In genomic region chr16:26050489-26050888, GRCh38 we compare ENCODE assay signal across 28 cellular contexts.
A peak's percentile ranks its signal among the peaks of the same experiment; 100 is the strongest.
DNase-seq lines count a peak whose midpoint lies in the region; ATAC-seq and TF ChIP-seq lines count a peak whose summit lies in the region.
"Had no signal": no experiment of that assay in that cellular context is flagged by ENCODE, and none has a peak within 500 bp of the region (broad histone marks: within the 10 kb centered on the region; RNA-seq: fewer than 3 reads in every experiment).

No MANE protein-coding gene starts in this region.

- WGBS in iPS DF 6.9 (ENCODE audit: insufficient coverage, insufficient read length): no CpG with 5 or more reads among the region's 9 CpGs
- WGBS in esophagus squamous epithelium, 2 donors: 39 to 57% methylated on average over 9 of the region's 9 CpGs

- CTCF ChIA-PET in CD4-positive, alpha-beta T cell (lab: Charles Lee): no interaction called here

- POLR2A ChIA-PET in CD4-positive, alpha-beta T cell (lab: Charles Lee): no interaction called here

- H3K4me1 ChIP-seq in iPS DF 6.9 (ENCODE audit: control insufficient read depth, insufficient read depth, low read length): peaks cover 12% of the 10 kb centered on the region; the same call in 1 of the 2 replicates
- H3K4me1 ChIP-seq in esophagus squamous epithelium: no peaks in the 10 kb centered on the region
- H3K4me1 ChIP-seq: BE2C, SJSA1 had no signal

- H3K4me1 Mint-ChIP-seq in nephron progenitor cell: peaks cover 34% of the 10 kb centered on the region
- H3K4me1 Mint-ChIP-seq in CD4-positive, alpha-beta T cell (ENCODE audit: low read depth): no peaks in the 10 kb centered on the region

- H3K4me3 Mint-ChIP-seq in nephron progenitor cell: peak overlapping the region; percentile 12
- no peak overlapping the region for H3K4me3 Mint-ChIP-seq in CD4-positive, alpha-beta T cell

- intact Hi-C loops in esophagus squamous epithelium (cut with DNase I): no loop called here
- intact Hi-C loops in CD4-positive, alpha-beta T cell (cut with DNase I, micrococcal nuclease): no loop called here

- DNase-seq in ELF-1 (ENCODE audit: low read depth, low spot score) (peak; percentile 36), SK-N-MC (ENCODE audit: low read depth, low spot score) (no peak), iPS DF 6.9 (ENCODE audit: low read depth, low spot score) (no peak), nephron progenitor cell (peak; percentile 11), esophagus squamous epithelium (lab: John Stamatoyannopoulos, UW) (no peak)
- no peak for DNase-seq in CD4-positive, alpha-beta T cell
- DNase-seq: 8988T; ACHN; BE2C; DMS153; DND-41; GOT3; Kasumi-1; NCI-H1092 treated with DMSO at 0.1 percent for 48 hours; NCI-H1436 treated with DMSO at 0.1 percent for 48 hours; NCI-H1930; NCI-H446; NCI-H524 treated with DMSO at 0.1 percent for 48 hours; NCI-H774; NK-92 treated with Interleukin-12 subunit alpha and Interleukin-12 subunit beta, amount 100 ng/mL, for 24 hours; PC-9 had no signal

- H3K27me3 Mint-ChIP-seq in nephron progenitor cell (ENCODE audit: low read depth, poor library complexity): peaks cover 10% of the 10 kb centered on the region
- H3K27me3 Mint-ChIP-seq in CD4-positive, alpha-beta T cell: peaks cover 22% of the 10 kb centered on the region

- H3K9me3 Mint-ChIP-seq in nephron progenitor cell: peaks cover 6% of the 10 kb centered on the region
- H3K9me3 Mint-ChIP-seq in CD4-positive, alpha-beta T cell: peaks cover 2% of the 10 kb centered on the region

- H3K4me3 ChIP-seq in SK-N-MC: peak overlapping the region; percentile 56
- H3K4me3 ChIP-seq in iPS DF 6.9 (ENCODE audit: low read length): no peak overlapping the region
- H3K4me3 ChIP-seq in esophagus squamous epithelium: no peak overlapping the region
- H3K4me3 ChIP-seq: K562, PC-9, SJSA1 had no signal

- H3K9ac ChIP-seq in SK-N-MC (ENCODE audit: insufficient read length): no peak overlapping the region

- no peak for TF ChIP-seq POLR2A in esophagus squamous epithelium (IDR thresholded peaks at IDR 0.05)

- no peak overlapping the region for H3K27ac Mint-ChIP-seq in nephron progenitor cell
- H3K27ac Mint-ChIP-seq in CD4-positive, alpha-beta T cell: no peak overlapping the region

- no peaks in the 10 kb centered on the region for H3K36me3 Mint-ChIP-seq in nephron progenitor cell (ENCODE audit: low read depth)
- H3K36me3 Mint-ChIP-seq in CD4-positive, alpha-beta T cell (ENCODE audit: low read depth): no peaks in the 10 kb centered on the region

- H3K36me3 ChIP-seq in SK-N-MC (ENCODE audit: insufficient read depth, low read length) (no peaks in the 10 kb centered on the region), iPS DF 6.9 (ENCODE audit: control insufficient read depth, insufficient read depth, low read length) (no peaks in the 10 kb centered on the region), esophagus squamous epithelium (no peaks in the 10 kb centered on the region)
- H3K36me3 ChIP-seq: BE2C, SJSA1 had no signal

- H3K9me3 ChIP-seq in SK-N-MC (ENCODE audit: low read depth, low read length) (no peaks in the 10 kb centered on the region), iPS DF 6.9 (ENCODE audit: control insufficient read depth, insufficient read depth, low read length) (no peaks in the 10 kb centered on the region), esophagus squamous epithelium (no peaks in the 10 kb centered on the region)
- peaks cover 4% of the 10 kb centered on the region for H3K9me3 ChIP-seq in CD4-positive, alpha-beta T cell (ENCODE audit: control insufficient read depth, low read length)
- H3K9me3 ChIP-seq: BE2C, SJSA1 had no signal

- TF ChIP-seq CTCF in nephron progenitor cell (IDR thresholded peaks at IDR 0.05) (no peak), esophagus squamous epithelium (IDR thresholded peaks at IDR 0.05) (no peak)
- no peak for TF ChIP-seq CTCF in CD4-positive, alpha-beta T cell (IDR thresholded peaks at IDR 0.05)

- ATAC-seq in activated CD4-positive, CD25-positive, alpha-beta regulatory T cell treated with anti-CD3 and anti-CD28 coated beads, Interleukin-2, amount 50 U/mL, for 24 hours: no peak
- ATAC-seq in CD4-positive, alpha-beta T cell (ENCODE audit: poor library complexity): no peak
- no peak for ATAC-seq in GM18873 (IDR thresholded peaks at IDR 0.05; ENCODE audit: low FRiP score, unreplicated experiment)
- ATAC-seq: HCT116, HepG2, K562, Right ventricle myocardium inferior had no signal

- H3K27ac ChIP-seq in SK-N-MC: peak overlapping the region; percentile 91
- peak overlapping the region; percentile 69 for H3K27ac ChIP-seq in iPS DF 6.9 (ENCODE audit: low read length)
- H3K27ac ChIP-seq in esophagus squamous epithelium: no peak overlapping the region
- no peak overlapping the region for H3K27ac ChIP-seq in CD4-positive, alpha-beta T cell (ENCODE audit: low read depth, low read length)
- H3K27ac ChIP-seq: PC-9, SJSA1 had no signal

- H3K27me3 ChIP-seq in iPS DF 6.9 (ENCODE audit: control insufficient read depth, insufficient read depth, low read length): no peaks in the 10 kb centered on the region
- no peaks in the 10 kb centered on the region for H3K27me3 ChIP-seq in esophagus squamous epithelium
- no peaks in the 10 kb centered on the region for H3K27me3 ChIP-seq in CD4-positive, alpha-beta T cell (ENCODE audit: control insufficient read depth, insufficient read depth, low read length)
- H3K27me3 ChIP-seq: BE2C had no signal

Comparison
In these comparisons a context has a peak if more than half of its experiments do, and no peak if none do; other contexts are left out.
1. DNase-seq: peak in ELF-1 (single experiment) and nephron progenitor cell (single experiment); none in SK-N-MC (single experiment), iPS DF 6.9 (single experiment), esophagus squamous epithelium (single experiment) and CD4-positive, alpha-beta T cell (0 of 10).
2. H3K27ac ChIP-seq: peak in SK-N-MC (single experiment) and iPS DF 6.9 (single experiment); none in esophagus squamous epithelium (0 of 4) and CD4-positive, alpha-beta T cell (single experiment).